In the genomic region with DNA sequence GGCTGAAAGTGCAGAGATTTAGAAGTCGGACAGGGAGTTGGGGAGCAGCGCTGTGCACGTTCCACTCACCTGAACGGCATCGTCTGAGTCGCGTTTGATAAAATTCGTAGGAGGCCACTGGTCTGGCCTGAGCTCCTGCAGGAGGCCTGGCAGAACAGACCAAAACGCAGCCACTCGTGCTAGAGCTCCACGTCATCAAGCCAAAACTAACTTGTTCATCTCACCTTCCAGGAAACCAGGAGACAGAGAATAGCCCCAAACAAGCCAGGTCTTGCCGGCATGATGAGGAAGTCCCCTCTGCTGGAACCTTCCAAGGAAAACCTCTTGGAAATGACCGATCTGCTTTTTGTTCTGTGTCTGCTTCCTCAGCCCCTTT, we compare ENCODE assay signal across 21 cellular contexts. TPM values are rescaled to one million over a fixed set of nuclear protein-coding genes. Genes with fewer than 3 reads are reported as not detected.
DNase-seq lines count a peak whose midpoint lies in the region; ATAC-seq, FAIRE-seq and TF ChIP-seq lines count a peak whose summit lies in the region.
"Had no signal": no experiment of that assay in that cellular context is flagged by ENCODE, and none has a peak within 500 bp of the region (broad histone marks: within the 10 kb centered on the region; RNA-seq: fewer than 3 reads in every experiment).

No MANE protein-coding gene starts in this region.

- no peak for ATAC-seq in GM23338
- no peak for ATAC-seq in PC-3
- no peak for ATAC-seq in activated T-cell treated with anti-CD3 and anti-CD28 coated beads, Interleukin-2, amount 50 U/mL, for 72 hours (replicated peaks in 1 of 2)
- ATAC-seq: SK-N-SH treated with all-trans-retinoic acid at 6 μM for 48 hours had no signal

- peaks cover 12% of the 10 kb centered on the region for H3K4me1 Mint-ChIP-seq in GM23338
- H3K4me1 Mint-ChIP-seq in activated T-cell treated with anti-CD3 and anti-CD28 coated beads, Interleukin-2, amount 50 U/mL, for 72 hours (ENCODE audit: low read depth) = peaks cover 12% of the 10 kb centered on the region

- DNase-seq in GM23338 (ENCODE audit: low spot score) = no peak
- no peak for DNase-seq in PC-3
- peak; percentile 95 for DNase-seq in bronchial epithelial cell (ENCODE audit: low read depth)
- peak; percentile 74 for DNase-seq in keratinocyte (ENCODE audit: low read depth, low spot score)
- no peak for DNase-seq in activated T-cell treated with anti-CD3 and anti-CD28 coated beads, Interleukin-2, amount 50 U/mL, for 72 hours
- DNase-seq in NK-92 (lab: John Stamatoyannopoulos, UW; ENCODE audit: unreplicated experiment) = no peak
- DNase-seq in activated CD8-positive, alpha-beta memory T cell treated with anti-CD3 and anti-CD28 coated beads for 24 hours = no peak
- no peak for DNase-seq in OCI-M2 (lab: John Stamatoyannopoulos, UW; ENCODE audit: unreplicated experiment)
- DNase-seq: C1 segment of cervical spinal cord, DMS 273 treated with DMSO at 0.1 percent for 48 hours, EL, KBM-7, NCI-H1417 treated with DMSO at 0.1 percent for 48 hours, NCI-H1930, NCI-H69, SHP77 treated with DMSO at 0.1 percent for 48 hours had no signal

- H3K9ac ChIP-seq in PC-3 (ENCODE audit: low read length) = peak overlapping the region; percentile 53
- H3K9ac ChIP-seq in keratinocyte (ENCODE audit: control insufficient read depth, extremely low read depth, insufficient read depth, low read length) = peak overlapping the region; percentile 93

- no peaks in the 10 kb centered on the region for H3K27me3 ChIP-seq in GM23338 (ENCODE audit: insufficient read depth)
- H3K27me3 ChIP-seq in PC-3 (ENCODE audit: low read length) = no peaks in the 10 kb centered on the region
- no peaks in the 10 kb centered on the region for H3K27me3 ChIP-seq in bronchial epithelial cell (ENCODE audit: control insufficient read depth, insufficient read depth, low read length)
- no peaks in the 10 kb centered on the region for H3K27me3 ChIP-seq in keratinocyte (ENCODE audit: control insufficient read depth, extremely low read depth, insufficient read depth, low read length)

- H3K9me2 ChIP-seq in GM23338 (ENCODE audit: insufficient read depth) (no peaks in the 10 kb centered on the region), PC-3 (replicated peaks; ENCODE audit: low read length) (no peaks in the 10 kb centered on the region)

- H3K9me3 Mint-ChIP-seq in GM23338 = peaks cover 14% of the 10 kb centered on the region
- H3K9me3 Mint-ChIP-seq in activated T-cell treated with anti-CD3 and anti-CD28 coated beads, Interleukin-2, amount 50 U/mL, for 72 hours = no peaks in the 10 kb centered on the region

- H3K4me3 ChIP-seq in GM23338 (no peak overlapping the region), PC-3 (ENCODE audit: low read length) (peak overlapping the region; percentile 4; the same call in 1 of the 2 replicates), bronchial epithelial cell (ENCODE audit: low read depth, low read length) (no peak overlapping the region), keratinocyte (ENCODE audit: control insufficient read depth in 2 of 3, extremely low read depth in 1 of 3, insufficient read depth in 2 of 3, low read depth in 1 of 3, low read length in 3 of 3) (peak overlapping the region; percentile 27 to 66 (median 51))
- H3K4me3 ChIP-seq: A549 had no signal

- H4K20me1 ChIP-seq in GM23338 (replicated peaks; ENCODE audit: insufficient read depth) (no peaks in the 10 kb centered on the region), PC-3 (ENCODE audit: low read length) (no peaks in the 10 kb centered on the region), keratinocyte (ENCODE audit: control insufficient read depth, extremely low read depth, insufficient read depth, low read length) (no peaks in the 10 kb centered on the region)

- FAIRE-seq in bronchial epithelial cell (lab: Jason Lieb, UNC) (no peak), keratinocyte (lab: Jason Lieb, UNC) (peak; percentile 94)
- FAIRE-seq: A549, RCC 7860 had no signal

- peak overlapping the region; percentile 84 for H2AFZ ChIP-seq in GM23338
- no peak overlapping the region for H2AFZ ChIP-seq in PC-3 (ENCODE audit: low read length)
- peak overlapping the region; percentile 51 for H2AFZ ChIP-seq in keratinocyte (ENCODE audit: control insufficient read depth, low read length)

- no peak for TF ChIP-seq CTCF in GM23338 (conservative IDR thresholded peaks at IDR 0.05; ENCODE audit: low read depth in 2 of 2)
- no peak for TF ChIP-seq CTCF in PC-3 (conservative IDR thresholded peaks at IDR 0.05; ENCODE audit: low read depth, low read length)
- TF ChIP-seq CTCF in bronchial epithelial cell (IDR thresholded peaks at IDR 0.05; ENCODE audit: insufficient read depth, low read length, severe bottlenecking) = no peak
- TF ChIP-seq CTCF in keratinocyte (optimal IDR thresholded peaks at IDR 0.05 in 1 of 3, IDR thresholded peaks at IDR 0.05 in 1 of 3, conservative IDR thresholded peaks at IDR 0.05 in 1 of 3; ENCODE audit: extremely low read depth in 1 of 3, insufficient read depth in 2 of 3, low read length in 3 of 3) = no peak

- H3K4me2 ChIP-seq in GM23338 = no peak overlapping the region
- H3K4me2 ChIP-seq in PC-3 (ENCODE audit: low read length) = peak overlapping the region; percentile 50
- H3K4me2 ChIP-seq in keratinocyte (ENCODE audit: control insufficient read depth, extremely low read depth, insufficient read depth, low read depth, low read length) = peak overlapping the region; percentile 95

- H3K36me3 ChIP-seq in GM23338 (ENCODE audit: insufficient read depth) (no peaks in the 10 kb centered on the region), PC-3 (ENCODE audit: low read depth, low read length) (no peaks in the 10 kb centered on the region), bronchial epithelial cell (ENCODE audit: control insufficient read depth, insufficient read depth, low read length) (no peaks in the 10 kb centered on the region), keratinocyte (ENCODE audit: control insufficient read depth in 2 of 2, extremely low read depth in 1 of 2, insufficient read depth in 2 of 2, low read length in 2 of 2) (no peaks in the 10 kb centered on the region)

- no TSS peak for BruUV-seq in PC-3 (replicated peaks; lab: Mats Ljungman, UMichigan)

- intact Hi-C loops in PC-3 (cut with micrococcal nuclease) = no loop called here

- H3F3A ChIP-seq in GM23338 (replicated peaks; ENCODE audit: low read depth) = peaks cover 8% of the 10 kb centered on the region; the same call in 1 of the 2 replicates
- no peaks in the 10 kb centered on the region for H3F3A ChIP-seq in PC-3 (ENCODE audit: low read length, unreplicated experiment)

- H3K27me3 Mint-ChIP-seq in GM23338 (ENCODE audit: insufficient read depth, low read depth, poor library complexity) = peaks cover 16% of the 10 kb centered on the region
- H3K27me3 Mint-ChIP-seq in activated T-cell treated with anti-CD3 and anti-CD28 coated beads, Interleukin-2, amount 50 U/mL, for 72 hours (ENCODE audit: low read depth) = no peaks in the 10 kb centered on the region

- H3K9me3 ChIP-seq in PC-3 (ENCODE audit: low read length) (no peaks in the 10 kb centered on the region), keratinocyte (ENCODE audit: control insufficient read depth, low read depth, low read length) (peaks cover 3% of the 10 kb centered on the region)
- H3K9me3 ChIP-seq: A549 had no signal

- dilution Hi-C loops in keratinocyte (cut with MboI; ENCODE audit: extremely low pct_ligation_motif_present, low sequenced_read_pairs) = no loop called here

- peaks cover 4% of the 10 kb centered on the region for H3K36me3 Mint-ChIP-seq in GM23338 (ENCODE audit: low read depth)
- H3K36me3 Mint-ChIP-seq in activated T-cell treated with anti-CD3 and anti-CD28 coated beads, Interleukin-2, amount 50 U/mL, for 72 hours (ENCODE audit: insufficient read depth in 2 of 2) = no peaks in the 10 kb centered on the region

- H3K9me1 ChIP-seq in keratinocyte (ENCODE audit: control insufficient read depth, extremely low read depth, insufficient read depth, low read length) = no peaks in the 10 kb centered on the region

- H3K4me3 Mint-ChIP-seq in GM23338 = no peak overlapping the region
- no peak overlapping the region for H3K4me3 Mint-ChIP-seq in activated T-cell treated with anti-CD3 and anti-CD28 coated beads, Interleukin-2, amount 50 U/mL, for 72 hours
- H3K4me3 Mint-ChIP-seq: H9 had no signal

- H3K79me2 ChIP-seq in GM23338 (replicated peaks; ENCODE audit: insufficient read depth) (no peaks in the 10 kb centered on the region), PC-3 (ENCODE audit: low read length) (0 out of 2 replicates have a peak, but pooled peaks cover 6% of the 10 kb centered on the region), keratinocyte (ENCODE audit: control insufficient read depth, insufficient read depth, low read length) (no peaks in the 10 kb centered on the region)

- POLR2A ChIA-PET in PC-3 (lab: Charles Lee; ENCODE audit: unreplicated experiment) = no interaction called here

- H3K4me1 ChIP-seq in GM23338 (ENCODE audit: insufficient read depth) = no peaks in the 10 kb centered on the region
- peaks cover 40% of the 10 kb centered on the region for H3K4me1 ChIP-seq in PC-3 (ENCODE audit: insufficient read depth, low read length)
- H3K4me1 ChIP-seq in keratinocyte (ENCODE audit: control insufficient read depth, extremely low read depth, insufficient read depth, low read length) = peaks cover 38% of the 10 kb centered on the region

- no peak overlapping the region for H3K27ac Mint-ChIP-seq in GM23338
- no peak overlapping the region for H3K27ac Mint-ChIP-seq in activated T-cell treated with anti-CD3 and anti-CD28 coated beads, Interleukin-2, amount 50 U/mL, for 72 hours

- H3K27ac ChIP-seq in GM23338 (ENCODE audit: low read depth) = no peak overlapping the region
- H3K27ac ChIP-seq in PC-3 (ENCODE audit: low read length) = peak overlapping the region; percentile 70
- H3K27ac ChIP-seq in keratinocyte (ENCODE audit: control insufficient read depth, insufficient read depth, low read length) = peak overlapping the region; percentile 93
- H3K27ac ChIP-seq: HL-60 had no signal

- CTCF ChIA-PET in PC-3 (lab: Charles Lee) = no interaction called here

TF ChIP-seq in GM23338, 12 proteins besides CTCF, POLR2A, EP300 and RAD21 (continues in another document):
- TF ChIP-seq ZNF331 (CRISPR knock-in tag; IDR thresholded peaks at IDR 0.05; ENCODE audit: low read depth) = no peak
- no peak for TF ChIP-seq STAT1 (IDR thresholded peaks at IDR 0.05; ENCODE audit: unreplicated experiment)
- no peak for TF ChIP-seq ZNF114 (CRISPR knock-in tag; IDR thresholded peaks at IDR 0.05)

RNA-seq across cellular contexts. Expression of a gene that starts 43.4 kb away (rescaled TPM):
- 308 and 325 TPM in 2 replicates for total RNA-seq in GM23338 (2014; rRNA removed; shearing (Covaris generic))
- polyA plus RNA-seq in GM23338 (2016; fragmentation: Nextera tagmentation; extraction: Ambion mirVana) (305 and 322 TPM in 2 replicates), keratinocyte (76.8 to 163 TPM (median 152 TPM) in 3 replicates)
- total RNA-seq in PC-3 (2014; rRNA removed) (119 and 151 TPM in 2 replicates), bronchial epithelial cell (87.9 and 113 TPM in 2 replicates)
- polyA plus RNA-seq in keratinocyte (2011; ENCODE audit: low read depth) = 296 TPM
- polyA plus RNA-seq in keratinocyte (2011; cell fraction: cytosol; rRNA removed) = 119 and 167 TPM in 2 replicates
- polyA plus RNA-seq in keratinocyte (2011; cell fraction: nucleus; rRNA removed) = 115 and 161 TPM in 2 replicates
- polyA plus RNA-seq in keratinocyte (2012; ENCODE audit: low replicate concordance) = 190 TPM in 2 replicates
- 26.5 to 60.8 TPM (median 29.4 TPM) in 3 replicates for polyA minus RNA-seq in keratinocyte
- polyA minus RNA-seq in keratinocyte (2011; cell fraction: cytosol; rRNA and poly(A)+ RNA removed) = 69.4 TPM
- 49.7 and 85.1 TPM in 2 replicates for polyA minus RNA-seq in keratinocyte (2011; cell fraction: nucleus; rRNA and poly(A)+ RNA removed)
- 100 to 1,000 TPM; 103 to 116 TPM for total RNA-seq in activated T-cell treated with anti-CD3 and anti-CD28 coated beads, Interleukin-2, amount 50 U/mL, for 72 hours

Comparison
In these comparisons a context has a peak if more than half of its experiments do, and no peak if none do; other contexts are left out.
1. DNase-seq: peak in bronchial epithelial cell (single experiment) and keratinocyte (single experiment); none in GM23338 (single experiment), PC-3 (single experiment), activated T-cell treated with anti-CD3 and anti-CD28 coated beads, Interleukin-2, amount 50 U/mL, for 72 hours (0 of 2), NK-92 (single experiment), activated CD8-positive, alpha-beta memory T cell treated with anti-CD3 and anti-CD28 coated beads for 24 hours (single experiment) and OCI-M2 (single experiment).
2. H3K4me3 ChIP-seq: peak in PC-3 (single experiment) and keratinocyte (3 of 3); none in GM23338 (single experiment) and bronchial epithelial cell (single experiment).